ENCODE assay signal across 15 cellular contexts in genomic region chr17:45077643-45078042, GRCh38. TPM values are rescaled to one million over a fixed set of nuclear protein-coding genes. Genes with fewer than 3 reads are reported as not detected.
A peak's percentile ranks its signal among the peaks of the same experiment; 100 is the strongest.
DNase-seq lines count a peak whose midpoint lies in the region; ATAC-seq and TF ChIP-seq lines count a peak whose summit lies in the region.
"Had no signal": no experiment of that assay in that cellular context is flagged by ENCODE, and none has a peak within 500 bp of the region (broad histone marks: within the 10 kb centered on the region; RNA-seq: fewer than 3 reads in every experiment).

No MANE protein-coding gene starts in this region.

- peak; percentile 30 to 78 for ATAC-seq in activated naive CD4-positive, alpha-beta T cell treated with anti-CD3 and anti-CD28 coated beads, Interleukin-2, amount 50 U/mL, for 72 hours
- ATAC-seq in effector memory CD8-positive, alpha-beta T cell (replicated peaks), result no peak
- ATAC-seq in HG03457 (IDR thresholded peaks at IDR 0.05; ENCODE audit: unreplicated experiment), result no peak
- ATAC-seq in HG02970 (IDR thresholded peaks at IDR 0.05; ENCODE audit: low FRiP score, unreplicated experiment), result no peak
- ATAC-seq in GM21528 (IDR thresholded peaks at IDR 0.05; ENCODE audit: low FRiP score, unreplicated experiment), result no peak

- H3K4me1 ChIP-seq in OCI-LY1 (ENCODE audit: insufficient read depth, low read length, severe bottlenecking), result peaks cover 10% of the 10 kb centered on the region

- no peak overlapping the region for H2AFZ ChIP-seq in OCI-LY1 (ENCODE audit: low read length)

- no peaks in the 10 kb centered on the region for H3K27me3 ChIP-seq in OCI-LY1 (ENCODE audit: insufficient read depth, low read length)
- H3K27me3 ChIP-seq: heart right ventricle, upper lobe of left lung had no signal

- H3K27ac ChIP-seq in OCI-LY1 (ENCODE audit: low read depth, low read length, poor library complexity, severe bottlenecking), result peak overlapping the region; percentile 0

- no peaks in the 10 kb centered on the region for H3K27me3 Mint-ChIP-seq in effector memory CD8-positive, alpha-beta T cell

- H3K4me3 Mint-ChIP-seq in effector memory CD8-positive, alpha-beta T cell, result no peak overlapping the region
- H3K4me3 Mint-ChIP-seq: activated naive CD4-positive, alpha-beta T cell treated with anti-CD3 and anti-CD28 coated beads for 36 hours had no signal

- no peak for DNase-seq in activated naive CD4-positive, alpha-beta T cell treated with anti-CD3 and anti-CD28 coated beads, Interleukin-2, amount 50 U/mL, for 72 hours (ENCODE audit: low spot score in 2 of 2)
- no peak for DNase-seq in activated naive CD4-positive, alpha-beta T cell (lab: John Stamatoyannopoulos, UW)
- no peak for DNase-seq in effector memory CD8-positive, alpha-beta T cell
- no peak for DNase-seq in NCI-H2227 treated with DMSO at 0.1 percent for 48 hours (lab: John Stamatoyannopoulos, UW)
- DNase-seq: activated CD4-positive, alpha-beta T cell treated with anti-CD3 and anti-CD28 coated beads for 48 hours; activated naive CD4-positive, alpha-beta T cell treated with anti-CD3 and anti-CD28 coated beads for 36 hours; central memory CD4-positive, alpha-beta T cell; DMS53; heart right ventricle; occipital lobe; upper lobe of left lung had no signal

- H3K4me3 ChIP-seq in OCI-LY1 (ENCODE audit: low read depth, low read length, poor library complexity, severe bottlenecking), result no peak overlapping the region
- H3K4me3 ChIP-seq: heart right ventricle, upper lobe of left lung had no signal

- peaks cover 50% of the 10 kb centered on the region for H3K79me2 ChIP-seq in OCI-LY1 (ENCODE audit: insufficient read depth, low read length)

- peaks cover 14 to 24% of the 10 kb centered on the region in 2 donors for H3K36me3 Mint-ChIP-seq in activated naive CD4-positive, alpha-beta T cell treated with anti-CD3 and anti-CD28 coated beads, Interleukin-2, amount 50 U/mL, for 72 hours
- peaks cover 50% of the 10 kb centered on the region for H3K36me3 Mint-ChIP-seq in effector memory CD8-positive, alpha-beta T cell (ENCODE audit: insufficient read depth)

- TF ChIP-seq CTCF in OCI-LY1 (IDR thresholded peaks at IDR 0.05; ENCODE audit: low read length), result no peak

- H3K4me2 ChIP-seq in OCI-LY1 (ENCODE audit: low read length), result no peak overlapping the region

- no peaks in the 10 kb centered on the region for H3F3A ChIP-seq in OCI-LY1 (ENCODE audit: insufficient read depth, low read length)

- no peak overlapping the region for H3K9ac ChIP-seq in OCI-LY1 (ENCODE audit: low read length)

- H3K36me3 ChIP-seq in OCI-LY1 (ENCODE audit: insufficient read depth, low read length), result peaks cover 86% of the 10 kb centered on the region

- peak overlapping the region in 1 of 2 donors; percentile 29 for H3K27ac Mint-ChIP-seq in activated naive CD4-positive, alpha-beta T cell treated with anti-CD3 and anti-CD28 coated beads, Interleukin-2, amount 50 U/mL, for 72 hours
- peak overlapping the region; percentile 16 to 60 for H3K27ac Mint-ChIP-seq in effector memory CD8-positive, alpha-beta T cell
- H3K27ac Mint-ChIP-seq: activated naive CD4-positive, alpha-beta T cell treated with anti-CD3 and anti-CD28 coated beads for 36 hours had no signal

- H3K9me2 ChIP-seq in OCI-LY1 (ENCODE audit: low read depth, low read length), result no peaks in the 10 kb centered on the region

- no peaks in the 10 kb centered on the region for H3K9me3 Mint-ChIP-seq in activated naive CD4-positive, alpha-beta T cell treated with anti-CD3 and anti-CD28 coated beads, Interleukin-2, amount 50 U/mL, for 72 hours
- no peaks in the 10 kb centered on the region for H3K9me3 Mint-ChIP-seq in effector memory CD8-positive, alpha-beta T cell
- H3K9me3 Mint-ChIP-seq: activated naive CD4-positive, alpha-beta T cell treated with anti-CD3 and anti-CD28 coated beads for 36 hours had no signal

- no peaks in the 10 kb centered on the region for H4K20me1 ChIP-seq in OCI-LY1 (ENCODE audit: insufficient read depth, low read length)

- H3K9me3 ChIP-seq in OCI-LY1 (ENCODE audit: low read length), result no peaks in the 10 kb centered on the region
- H3K9me3 ChIP-seq: heart right ventricle, upper lobe of left lung had no signal

- peaks cover 11 to 17% of the 10 kb centered on the region in 2 donors for H3K4me1 Mint-ChIP-seq in effector memory CD8-positive, alpha-beta T cell (ENCODE audit: low read depth in 2 of 2)

RNA-seq across cellular contexts. Expression of gene NMT1, which starts 16.5 kb away (rescaled TPM):
- 100 to 1,000 TPM; 130 to 270 TPM for total RNA-seq in activated naive CD4-positive, alpha-beta T cell treated with anti-CD3 and anti-CD28 coated beads, Interleukin-2, amount 50 U/mL, for 72 hours

RNA-seq across cellular contexts. Expression of gene DCAKD, which starts 26.2 kb away (rescaled TPM):
- 10 to 100 TPM; 38.9 to 93.4 TPM for total RNA-seq in activated naive CD4-positive, alpha-beta T cell treated with anti-CD3 and anti-CD28 coated beads, Interleukin-2, amount 50 U/mL, for 72 hours

RNA-seq across cellular contexts. Expression of gene PLCD3, which starts 54.7 kb away (rescaled TPM):
- total RNA-seq in activated naive CD4-positive, alpha-beta T cell treated with anti-CD3 and anti-CD28 coated beads, Interleukin-2, amount 50 U/mL, for 72 hours, result 1 to 10 TPM; 3.9 to 7.7 TPM

RNA-seq across cellular contexts. Expression of gene ACBD4, which starts 57.8 kb away (rescaled TPM):
- total RNA-seq in activated naive CD4-positive, alpha-beta T cell treated with anti-CD3 and anti-CD28 coated beads, Interleukin-2, amount 50 U/mL, for 72 hours, result 10 to 100 TPM; 12.9 to 18.9 TPM

Comparison
In these comparisons a context has a peak if more than half of its experiments do, and no peak if none do; other contexts are left out.
1. ATAC-seq: peak in activated naive CD4-positive, alpha-beta T cell treated with anti-CD3 and anti-CD28 coated beads, Interleukin-2, amount 50 U/mL, for 72 hours (2 of 2); none in effector memory CD8-positive, alpha-beta T cell (single experiment), HG03457 (single experiment), HG02970 (single experiment) and GM21528 (single experiment).